In genomic region chr11:75281469-75282095, GRCh38 we compare ENCODE assay signal across 1 cellular context.
A peak's percentile ranks its signal among the peaks of the same experiment; 100 is the strongest.
TF ChIP-seq lines count a peak whose summit lies in the region.

No MANE protein-coding gene starts in this region.

TF ChIP-seq in K562, 482 proteins besides CTCF, POLR2A, EP300 and RAD21:
- TF ChIP-seq RCOR1 (IDR thresholded peaks at IDR 0.05; ENCODE audit: borderline replicate concordance in 1 of 2, low read depth in 2 of 2, low read length in 2 of 2), result peak in 1 of 2 experiments; percentile 63; a peak in 1 of 4 replicates
- no peak for TF ChIP-seq RNF2 (IDR thresholded peaks at IDR 0.05)
- peak; percentile 39; the same call in 1 of the 2 replicates for TF ChIP-seq SMARCA5 (IDR thresholded peaks at IDR 0.05)
- TF ChIP-seq ZNF121 (CRISPR knock-in tag; conservative IDR thresholded peaks at IDR 0.05), result no peak
- no peak for TF ChIP-seq KDM4B (IDR thresholded peaks at IDR 0.05; ENCODE audit: borderline replicate concordance in 2 of 2, low read depth in 1 of 2)
- TF ChIP-seq RB1 (IDR thresholded peaks at IDR 0.05; ENCODE audit: low read depth), result no peak
- TF ChIP-seq MCM5 (IDR thresholded peaks at IDR 0.05; ENCODE audit: low read depth), result no peak
- TF ChIP-seq KDM1A (IDR thresholded peaks at IDR 0.05), result peak; percentile 36 to 68; a peak in 2 of 4 replicates
- TF ChIP-seq ZFPM2 (CRISPR knock-in tag; IDR thresholded peaks at IDR 0.05), result no peak
- no peak for TF ChIP-seq ZNF23 (CRISPR knock-in tag; IDR thresholded peaks at IDR 0.05)
- TF ChIP-seq HNRNPK (IDR thresholded peaks at IDR 0.05; ENCODE audit: low read depth, low read length, poor library complexity, severe bottlenecking), result no peak
- no peak for TF ChIP-seq CEBPG (CRISPR knock-in tag; IDR thresholded peaks at IDR 0.05)
- no peak for TF ChIP-seq CEBPG (tag; conservative IDR thresholded peaks at IDR 0.05 in 1 of 2, IDR thresholded peaks at IDR 0.05 in 1 of 2)
- no peak for TF ChIP-seq NR4A1 (CRISPR knock-in tag; IDR thresholded peaks at IDR 0.05)
- TF ChIP-seq NR4A1 (tag; IDR thresholded peaks at IDR 0.05), result no peak
- TF ChIP-seq MYC (IDR thresholded peaks at IDR 0.05; ENCODE audit: low read depth, low read length), result no peak
- no peak for TF ChIP-seq MYC (CRISPR knock-in tag; IDR thresholded peaks at IDR 0.05; ENCODE audit: borderline replicate concordance, low read depth)
- TF ChIP-seq RBM22 (IDR thresholded peaks at IDR 0.05; ENCODE audit: low read depth, low read length, poor library complexity, severe bottlenecking), result no peak
- TF ChIP-seq ADNP (tag; IDR thresholded peaks at IDR 0.05), result peak; percentile 78
- no peak for TF ChIP-seq ZNF175 (CRISPR knock-in tag; IDR thresholded peaks at IDR 0.05; ENCODE audit: low read depth)
- no peak for TF ChIP-seq SMC3 (conservative IDR thresholded peaks at IDR 0.05; ENCODE audit: insufficient read depth, low read depth, low read length)
- TF ChIP-seq HNRNPUL1 (IDR thresholded peaks at IDR 0.05; ENCODE audit: low read length), result no peak
- TF ChIP-seq POLR2AphosphoS2 (IDR thresholded peaks at IDR 0.05; ENCODE audit: low read length), result no peak
- TF ChIP-seq ZNF280B (CRISPR knock-in tag; IDR thresholded peaks at IDR 0.05), result no peak
- TF ChIP-seq ZZZ3 (IDR thresholded peaks at IDR 0.05), result no peak
- no peak for TF ChIP-seq DNMT1 (IDR thresholded peaks at IDR 0.05)
- TF ChIP-seq PBX2 (CRISPR knock-in tag; IDR thresholded peaks at IDR 0.05; ENCODE audit: low read depth), result no peak
- no peak for TF ChIP-seq PBX2 (tag; conservative IDR thresholded peaks at IDR 0.05; ENCODE audit: low read depth)
- no peak for TF ChIP-seq BRD4 (IDR thresholded peaks at IDR 0.05)
- no peak for TF ChIP-seq SP1 (CRISPR knock-in tag; IDR thresholded peaks at IDR 0.05)
- TF ChIP-seq HNRNPL (IDR thresholded peaks at IDR 0.05; ENCODE audit: low read depth, low read length), result no peak
- no peak for TF ChIP-seq HEY1 (CRISPR knock-in tag; IDR thresholded peaks at IDR 0.05; ENCODE audit: borderline replicate concordance)
- 0 out of 2 replicates have a peak, but pooled peaks have one; percentile 42 for TF ChIP-seq PTBP1 (IDR thresholded peaks at IDR 0.05; ENCODE audit: low read depth, low read length)
- TF ChIP-seq BHLHE40 (IDR thresholded peaks at IDR 0.05; ENCODE audit: low read length), result peak; percentile 49; the same call in 1 of the 2 replicates
- TF ChIP-seq ARID1B (IDR thresholded peaks at IDR 0.05), result no peak
- no peak for TF ChIP-seq ZNF830 (CRISPR knock-in tag; IDR thresholded peaks at IDR 0.05)
- TF ChIP-seq ARHGAP35 (IDR thresholded peaks at IDR 0.05; ENCODE audit: partially characterized antibody), result no peak
- no peak for TF ChIP-seq ZNF263 (CRISPR knock-in tag; IDR thresholded peaks at IDR 0.05; ENCODE audit: borderline replicate concordance)
- no peak for TF ChIP-seq GABPB1 (CRISPR knock-in tag; IDR thresholded peaks at IDR 0.05)
- no peak for TF ChIP-seq CBFA2T3 (IDR thresholded peaks at IDR 0.05)
- no peak for TF ChIP-seq CXXC5 (CRISPR knock-in tag; IDR thresholded peaks at IDR 0.05)
- no peak for TF ChIP-seq TAL1 (IDR thresholded peaks at IDR 0.05)
- TF ChIP-seq SFPQ (IDR thresholded peaks at IDR 0.05; ENCODE audit: low read depth, low read length), result no peak
- peak; percentile 89 for TF ChIP-seq RBM25 (IDR thresholded peaks at IDR 0.05; ENCODE audit: low read depth, low read length, severe bottlenecking)
- TF ChIP-seq ZNF140 (CRISPR knock-in tag; IDR thresholded peaks at IDR 0.05), result no peak
- no peak for TF ChIP-seq PTTG1 (tag; IDR thresholded peaks at IDR 0.05; ENCODE audit: low read depth)
- TF ChIP-seq, protein P1, sequence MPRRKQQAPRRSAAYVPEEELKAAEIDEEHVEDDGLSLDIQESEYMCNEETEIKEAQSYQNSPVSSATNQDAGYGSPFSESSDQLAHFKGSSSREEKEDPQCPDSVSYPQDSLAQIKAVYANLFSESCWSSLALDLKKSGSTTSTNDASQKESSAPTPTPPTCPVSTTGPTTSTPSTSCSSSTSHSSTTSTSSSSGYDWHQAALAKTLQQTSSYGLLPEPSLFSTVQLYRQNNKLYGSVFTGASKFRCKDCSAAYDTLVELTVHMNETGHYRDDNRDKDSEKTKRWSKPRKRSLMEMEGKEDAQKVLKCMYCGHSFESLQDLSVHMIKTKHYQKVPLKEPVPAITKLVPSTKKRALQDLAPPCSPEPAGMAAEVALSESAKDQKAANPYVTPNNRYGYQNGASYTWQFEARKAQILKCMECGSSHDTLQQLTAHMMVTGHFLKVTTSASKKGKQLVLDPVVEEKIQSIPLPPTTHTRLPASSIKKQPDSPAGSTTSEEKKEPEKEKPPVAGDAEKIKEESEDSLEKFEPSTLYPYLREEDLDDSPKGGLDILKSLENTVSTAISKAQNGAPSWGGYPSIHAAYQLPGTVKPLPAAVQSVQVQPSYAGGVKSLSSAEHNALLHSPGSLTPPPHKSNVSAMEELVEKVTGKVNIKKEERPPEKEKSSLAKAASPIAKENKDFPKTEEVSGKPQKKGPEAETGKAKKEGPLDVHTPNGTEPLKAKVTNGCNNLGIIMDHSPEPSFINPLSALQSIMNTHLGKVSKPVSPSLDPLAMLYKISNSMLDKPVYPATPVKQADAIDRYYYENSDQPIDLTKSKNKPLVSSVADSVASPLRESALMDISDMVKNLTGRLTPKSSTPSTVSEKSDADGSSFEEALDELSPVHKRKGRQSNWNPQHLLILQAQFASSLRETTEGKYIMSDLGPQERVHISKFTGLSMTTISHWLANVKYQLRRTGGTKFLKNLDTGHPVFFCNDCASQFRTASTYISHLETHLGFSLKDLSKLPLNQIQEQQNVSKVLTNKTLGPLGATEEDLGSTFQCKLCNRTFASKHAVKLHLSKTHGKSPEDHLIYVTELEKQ (CRISPR knock-in tag; IDR thresholded peaks at IDR 0.05), result no peak
- peak; percentile 85 for TF ChIP-seq BCOR (IDR thresholded peaks at IDR 0.05)
- TF ChIP-seq EWSR1 (IDR thresholded peaks at IDR 0.05; ENCODE audit: borderline replicate concordance, low read depth, partially characterized antibody), result no peak
- no peak for TF ChIP-seq NELFE (IDR thresholded peaks at IDR 0.05; ENCODE audit: insufficient read depth, insufficient read length)
- TF ChIP-seq HDAC2 (IDR thresholded peaks at IDR 0.05), result 0 out of 2 replicates have a peak, but pooled peaks have one; percentile 22
- TF ChIP-seq, protein P2, sequence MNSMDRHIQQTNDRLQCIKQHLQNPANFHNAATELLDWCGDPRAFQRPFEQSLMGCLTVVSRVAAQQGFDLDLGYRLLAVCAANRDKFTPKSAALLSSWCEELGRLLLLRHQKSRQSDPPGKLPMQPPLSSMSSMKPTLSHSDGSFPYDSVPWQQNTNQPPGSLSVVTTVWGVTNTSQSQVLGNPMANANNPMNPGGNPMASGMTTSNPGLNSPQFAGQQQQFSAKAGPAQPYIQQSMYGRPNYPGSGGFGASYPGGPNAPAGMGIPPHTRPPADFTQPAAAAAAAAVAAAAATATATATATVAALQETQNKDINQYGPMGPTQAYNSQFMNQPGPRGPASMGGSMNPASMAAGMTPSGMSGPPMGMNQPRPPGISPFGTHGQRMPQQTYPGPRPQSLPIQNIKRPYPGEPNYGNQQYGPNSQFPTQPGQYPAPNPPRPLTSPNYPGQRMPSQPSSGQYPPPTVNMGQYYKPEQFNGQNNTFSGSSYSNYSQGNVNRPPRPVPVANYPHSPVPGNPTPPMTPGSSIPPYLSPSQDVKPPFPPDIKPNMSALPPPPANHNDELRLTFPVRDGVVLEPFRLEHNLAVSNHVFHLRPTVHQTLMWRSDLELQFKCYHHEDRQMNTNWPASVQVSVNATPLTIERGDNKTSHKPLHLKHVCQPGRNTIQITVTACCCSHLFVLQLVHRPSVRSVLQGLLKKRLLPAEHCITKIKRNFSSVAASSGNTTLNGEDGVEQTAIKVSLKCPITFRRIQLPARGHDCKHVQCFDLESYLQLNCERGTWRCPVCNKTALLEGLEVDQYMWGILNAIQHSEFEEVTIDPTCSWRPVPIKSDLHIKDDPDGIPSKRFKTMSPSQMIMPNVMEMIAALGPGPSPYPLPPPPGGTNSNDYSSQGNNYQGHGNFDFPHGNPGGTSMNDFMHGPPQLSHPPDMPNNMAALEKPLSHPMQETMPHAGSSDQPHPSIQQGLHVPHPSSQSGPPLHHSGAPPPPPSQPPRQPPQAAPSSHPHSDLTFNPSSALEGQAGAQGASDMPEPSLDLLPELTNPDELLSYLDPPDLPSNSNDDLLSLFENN (IDR thresholded peaks at IDR 0.05; ENCODE audit: low read depth in 2 of 2, low read length in 2 of 2), result no peak
- TF ChIP-seq GTF2B (IDR thresholded peaks at IDR 0.05; ENCODE audit: extremely low read depth, insufficient read length), result no peak
- no peak for TF ChIP-seq SMAD1 (IDR thresholded peaks at IDR 0.05; ENCODE audit: low read depth, low read length, partially characterized antibody)
- no peak for TF ChIP-seq STAT5B (CRISPR knock-in tag; IDR thresholded peaks at IDR 0.05)
